1 cellular context compared by ENCODE assay signal in the genomic region with DNA sequence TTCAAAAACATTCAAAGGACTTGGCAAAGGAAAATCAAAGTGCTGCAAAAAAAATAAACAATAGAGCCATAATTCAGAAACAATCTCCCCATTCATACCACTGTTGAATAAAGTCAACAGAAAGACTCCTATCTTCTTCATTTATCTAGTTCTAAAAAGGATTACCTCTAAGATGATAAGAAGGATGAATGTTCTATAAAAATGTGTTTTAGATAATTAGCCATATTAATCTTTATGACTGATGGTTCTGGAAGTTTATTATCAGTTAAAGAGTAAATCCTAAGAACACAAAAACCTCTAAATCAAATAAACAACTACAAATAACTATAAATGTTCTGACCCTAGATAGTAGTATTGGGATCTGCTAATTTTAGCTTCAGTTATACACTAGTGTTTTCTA.
A peak's percentile ranks its signal among the peaks of the same experiment; 100 is the strongest.
TF ChIP-seq lines count a peak whose summit lies in the region.

No MANE protein-coding gene starts in this region.

TF ChIP-seq in HEK293, 187 proteins besides CTCF, POLR2A, EP300 and RAD21 (continued from another document):
- TF ChIP-seq FEZF1 (tag by site-specific recombination; IDR thresholded peaks at IDR 0.05) (peak; percentile 55; the same call in 1 of the 2 replicates), OSR2 (tag by site-specific recombination; IDR thresholded peaks at IDR 0.05) (peak; percentile 22; the same call in 1 of the 2 replicates)
